ENCODE assay signal across 1 cellular context in genomic region chr14:35292051-35292769, GRCh38.
TF ChIP-seq lines count a peak whose summit lies in the region.

Gene PSMA6 (plus strand): TSS chr14:35292382. CDS start chr14:35292477, 95 bp downstream.

TF ChIP-seq in HepG2, 621 proteins besides CTCF, POLR2A, EP300 and RAD21 (continued from another document and continues in another):
- TF ChIP-seq, protein P1, sequence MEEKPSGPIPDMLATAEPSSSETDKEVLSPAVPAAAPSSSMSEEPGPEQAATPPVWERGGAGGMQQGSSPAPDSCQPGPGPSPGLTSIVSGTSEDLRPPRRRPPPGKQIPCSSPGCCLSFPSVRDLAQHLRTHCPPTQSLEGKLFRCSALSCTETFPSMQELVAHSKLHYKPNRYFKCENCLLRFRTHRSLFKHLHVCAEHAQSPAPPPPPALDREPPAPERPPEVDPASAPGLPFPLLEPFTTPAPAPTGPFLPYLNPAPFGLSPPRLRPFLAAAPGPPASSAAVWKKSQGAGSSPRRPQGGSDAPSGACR (CRISPR knock-in tag; IDR thresholded peaks at IDR 0.05), result peak; percentile 97; the same call in 1 of the 2 replicates
- TF ChIP-seq ZNF121 (CRISPR knock-in tag; IDR thresholded peaks at IDR 0.05) (0 out of 2 replicates have a peak, but pooled peaks have one; percentile 24), MLXIP (CRISPR knock-in tag; IDR thresholded peaks at IDR 0.05; ENCODE audit: borderline replicate concordance) (peak; percentile 63), SOX5 (CRISPR knock-in tag; IDR thresholded peaks at IDR 0.05; ENCODE audit: borderline replicate concordance) (peak; percentile 69), ELF3 (CRISPR knock-in tag; IDR thresholded peaks at IDR 0.05) (peak; percentile 92), ZNF432 (CRISPR knock-in tag; IDR thresholded peaks at IDR 0.05; ENCODE audit: borderline replicate concordance) (no peak), HNF1A (IDR thresholded peaks at IDR 0.05; ENCODE audit: low read depth) (0 out of 2 replicates have a peak, but pooled peaks have one; percentile 68), HNF1A (CRISPR knock-in tag; IDR thresholded peaks at IDR 0.05; ENCODE audit: borderline replicate concordance) (peak; percentile 84), FOXK2 (IDR thresholded peaks at IDR 0.05) (0 out of 2 replicates have a peak, but pooled peaks have one; percentile 19), CBFB (CRISPR knock-in tag; IDR thresholded peaks at IDR 0.05) (peak; percentile 95), CHD2 (IDR thresholded peaks at IDR 0.05; ENCODE audit: low read depth, low read length) (peak; percentile 72), ZNF225 (CRISPR knock-in tag; IDR thresholded peaks at IDR 0.05) (peak; percentile 99), SRY (CRISPR knock-in tag; IDR thresholded peaks at IDR 0.05) (peak; percentile 99), ZFP90 (CRISPR knock-in tag; IDR thresholded peaks at IDR 0.05; ENCODE audit: borderline replicate concordance) (peak; percentile 98), ZBTB14 (CRISPR knock-in tag; IDR thresholded peaks at IDR 0.05) (no peak), TEAD2 (CRISPR knock-in tag; IDR thresholded peaks at IDR 0.05) (no peak), NCOR1 (IDR thresholded peaks at IDR 0.05; ENCODE audit: borderline replicate concordance, low read length) (peak; percentile 51; the same call in 1 of the 2 replicates), DMAP1 (CRISPR knock-in tag; IDR thresholded peaks at IDR 0.05) (peak; percentile 99), ZSCAN29 (CRISPR knock-in tag; conservative IDR thresholded peaks at IDR 0.05) (peak; percentile 90), FOXO1 (CRISPR knock-in tag; IDR thresholded peaks at IDR 0.05) (peak; percentile 28), ZNF878 (CRISPR knock-in tag; IDR thresholded peaks at IDR 0.05) (no peak), MLLT10 (CRISPR knock-in tag; IDR thresholded peaks at IDR 0.05) (peak; percentile 84), GATA4 (IDR thresholded peaks at IDR 0.05; ENCODE audit: borderline replicate concordance, low read depth) (peak; percentile 92), HOXA9 (CRISPR knock-in tag; IDR thresholded peaks at IDR 0.05; ENCODE audit: borderline replicate concordance) (no peak; the same call in 1 of the 2 replicates), MAFG (CRISPR knock-in tag; IDR thresholded peaks at IDR 0.05) (peak; percentile 76; the same call in 1 of the 2 replicates), NFE2L2 (IDR thresholded peaks at IDR 0.05; ENCODE audit: low read length) (peak; percentile 76), FOSL2 (CRISPR knock-in tag; IDR thresholded peaks at IDR 0.05) (peak; percentile 53), AKAP8 (CRISPR knock-in tag; IDR thresholded peaks at IDR 0.05) (peak; percentile 73; the same call in 1 of the 2 replicates)
- TF ChIP-seq, protein P2, sequence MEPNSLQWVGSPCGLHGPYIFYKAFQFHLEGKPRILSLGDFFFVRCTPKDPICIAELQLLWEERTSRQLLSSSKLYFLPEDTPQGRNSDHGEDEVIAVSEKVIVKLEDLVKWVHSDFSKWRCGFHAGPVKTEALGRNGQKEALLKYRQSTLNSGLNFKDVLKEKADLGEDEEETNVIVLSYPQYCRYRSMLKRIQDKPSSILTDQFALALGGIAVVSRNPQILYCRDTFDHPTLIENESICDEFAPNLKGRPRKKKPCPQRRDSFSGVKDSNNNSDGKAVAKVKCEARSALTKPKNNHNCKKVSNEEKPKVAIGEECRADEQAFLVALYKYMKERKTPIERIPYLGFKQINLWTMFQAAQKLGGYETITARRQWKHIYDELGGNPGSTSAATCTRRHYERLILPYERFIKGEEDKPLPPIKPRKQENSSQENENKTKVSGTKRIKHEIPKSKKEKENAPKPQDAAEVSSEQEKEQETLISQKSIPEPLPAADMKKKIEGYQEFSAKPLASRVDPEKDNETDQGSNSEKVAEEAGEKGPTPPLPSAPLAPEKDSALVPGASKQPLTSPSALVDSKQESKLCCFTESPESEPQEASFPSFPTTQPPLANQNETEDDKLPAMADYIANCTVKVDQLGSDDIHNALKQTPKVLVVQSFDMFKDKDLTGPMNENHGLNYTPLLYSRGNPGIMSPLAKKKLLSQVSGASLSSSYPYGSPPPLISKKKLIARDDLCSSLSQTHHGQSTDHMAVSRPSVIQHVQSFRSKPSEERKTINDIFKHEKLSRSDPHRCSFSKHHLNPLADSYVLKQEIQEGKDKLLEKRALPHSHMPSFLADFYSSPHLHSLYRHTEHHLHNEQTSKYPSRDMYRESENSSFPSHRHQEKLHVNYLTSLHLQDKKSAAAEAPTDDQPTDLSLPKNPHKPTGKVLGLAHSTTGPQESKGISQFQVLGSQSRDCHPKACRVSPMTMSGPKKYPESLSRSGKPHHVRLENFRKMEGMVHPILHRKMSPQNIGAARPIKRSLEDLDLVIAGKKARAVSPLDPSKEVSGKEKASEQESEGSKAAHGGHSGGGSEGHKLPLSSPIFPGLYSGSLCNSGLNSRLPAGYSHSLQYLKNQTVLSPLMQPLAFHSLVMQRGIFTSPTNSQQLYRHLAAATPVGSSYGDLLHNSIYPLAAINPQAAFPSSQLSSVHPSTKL (CRISPR knock-in tag; IDR thresholded peaks at IDR 0.05), result peak; percentile 86
- TF ChIP-seq, protein P3, sequence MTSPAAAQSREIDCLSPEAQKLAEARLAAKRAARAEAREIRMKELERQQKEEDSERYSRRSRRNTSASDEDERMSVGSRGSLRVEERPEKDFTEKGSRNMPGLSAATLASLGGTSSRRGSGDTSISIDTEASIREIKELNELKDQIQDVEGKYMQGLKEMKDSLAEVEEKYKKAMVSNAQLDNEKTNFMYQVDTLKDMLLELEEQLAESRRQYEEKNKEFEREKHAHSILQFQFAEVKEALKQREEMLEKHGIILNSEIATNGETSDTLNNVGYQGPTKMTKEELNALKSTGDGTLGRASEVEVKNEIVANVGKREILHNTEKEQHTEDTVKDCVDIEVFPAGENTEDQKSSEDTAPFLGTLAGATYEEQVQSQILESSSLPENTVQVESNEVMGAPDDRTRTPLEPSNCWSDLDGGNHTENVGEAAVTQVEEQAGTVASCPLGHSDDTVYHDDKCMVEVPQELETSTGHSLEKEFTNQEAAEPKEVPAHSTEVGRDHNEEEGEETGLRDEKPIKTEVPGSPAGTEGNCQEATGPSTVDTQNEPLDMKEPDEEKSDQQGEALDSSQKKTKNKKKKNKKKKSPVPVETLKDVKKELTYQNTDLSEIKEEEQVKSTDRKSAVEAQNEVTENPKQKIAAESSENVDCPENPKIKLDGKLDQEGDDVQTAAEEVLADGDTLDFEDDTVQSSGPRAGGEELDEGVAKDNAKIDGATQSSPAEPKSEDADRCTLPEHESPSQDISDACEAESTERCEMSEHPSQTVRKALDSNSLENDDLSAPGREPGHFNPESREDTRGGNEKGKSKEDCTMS (CRISPR knock-in tag; conservative IDR thresholded peaks at IDR 0.05), result 0 out of 2 replicates have a peak, but pooled peaks have one; percentile 19
- TF ChIP-seq, protein P4, sequence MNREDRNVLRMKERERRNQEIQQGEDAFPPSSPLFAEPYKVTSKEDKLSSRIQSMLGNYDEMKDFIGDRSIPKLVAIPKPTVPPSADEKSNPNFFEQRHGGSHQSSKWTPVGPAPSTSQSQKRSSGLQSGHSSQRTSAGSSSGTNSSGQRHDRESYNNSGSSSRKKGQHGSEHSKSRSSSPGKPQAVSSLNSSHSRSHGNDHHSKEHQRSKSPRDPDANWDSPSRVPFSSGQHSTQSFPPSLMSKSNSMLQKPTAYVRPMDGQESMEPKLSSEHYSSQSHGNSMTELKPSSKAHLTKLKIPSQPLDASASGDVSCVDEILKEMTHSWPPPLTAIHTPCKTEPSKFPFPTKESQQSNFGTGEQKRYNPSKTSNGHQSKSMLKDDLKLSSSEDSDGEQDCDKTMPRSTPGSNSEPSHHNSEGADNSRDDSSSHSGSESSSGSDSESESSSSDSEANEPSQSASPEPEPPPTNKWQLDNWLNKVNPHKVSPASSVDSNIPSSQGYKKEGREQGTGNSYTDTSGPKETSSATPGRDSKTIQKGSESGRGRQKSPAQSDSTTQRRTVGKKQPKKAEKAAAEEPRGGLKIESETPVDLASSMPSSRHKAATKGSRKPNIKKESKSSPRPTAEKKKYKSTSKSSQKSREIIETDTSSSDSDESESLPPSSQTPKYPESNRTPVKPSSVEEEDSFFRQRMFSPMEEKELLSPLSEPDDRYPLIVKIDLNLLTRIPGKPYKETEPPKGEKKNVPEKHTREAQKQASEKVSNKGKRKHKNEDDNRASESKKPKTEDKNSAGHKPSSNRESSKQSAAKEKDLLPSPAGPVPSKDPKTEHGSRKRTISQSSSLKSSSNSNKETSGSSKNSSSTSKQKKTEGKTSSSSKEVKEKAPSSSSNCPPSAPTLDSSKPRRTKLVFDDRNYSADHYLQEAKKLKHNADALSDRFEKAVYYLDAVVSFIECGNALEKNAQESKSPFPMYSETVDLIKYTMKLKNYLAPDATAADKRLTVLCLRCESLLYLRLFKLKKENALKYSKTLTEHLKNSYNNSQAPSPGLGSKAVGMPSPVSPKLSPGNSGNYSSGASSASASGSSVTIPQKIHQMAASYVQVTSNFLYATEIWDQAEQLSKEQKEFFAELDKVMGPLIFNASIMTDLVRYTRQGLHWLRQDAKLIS (CRISPR knock-in tag; IDR thresholded peaks at IDR 0.05), result peak; percentile 67
- TF ChIP-seq, protein P5, sequence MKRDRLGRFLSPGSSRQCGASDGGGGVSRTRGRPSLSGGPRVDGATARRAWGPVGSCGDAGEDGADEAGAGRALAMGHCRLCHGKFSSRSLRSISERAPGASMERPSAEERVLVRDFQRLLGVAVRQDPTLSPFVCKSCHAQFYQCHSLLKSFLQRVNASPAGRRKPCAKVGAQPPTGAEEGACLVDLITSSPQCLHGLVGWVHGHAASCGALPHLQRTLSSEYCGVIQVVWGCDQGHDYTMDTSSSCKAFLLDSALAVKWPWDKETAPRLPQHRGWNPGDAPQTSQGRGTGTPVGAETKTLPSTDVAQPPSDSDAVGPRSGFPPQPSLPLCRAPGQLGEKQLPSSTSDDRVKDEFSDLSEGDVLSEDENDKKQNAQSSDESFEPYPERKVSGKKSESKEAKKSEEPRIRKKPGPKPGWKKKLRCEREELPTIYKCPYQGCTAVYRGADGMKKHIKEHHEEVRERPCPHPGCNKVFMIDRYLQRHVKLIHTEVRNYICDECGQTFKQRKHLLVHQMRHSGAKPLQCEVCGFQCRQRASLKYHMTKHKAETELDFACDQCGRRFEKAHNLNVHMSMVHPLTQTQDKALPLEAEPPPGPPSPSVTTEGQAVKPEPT (CRISPR knock-in tag; IDR thresholded peaks at IDR 0.05; ENCODE audit: low read depth), result peak; percentile 98; the same call in 1 of the 2 replicates
